Comparison of ENCODE assay signal across 1 cellular context in the genomic region with DNA sequence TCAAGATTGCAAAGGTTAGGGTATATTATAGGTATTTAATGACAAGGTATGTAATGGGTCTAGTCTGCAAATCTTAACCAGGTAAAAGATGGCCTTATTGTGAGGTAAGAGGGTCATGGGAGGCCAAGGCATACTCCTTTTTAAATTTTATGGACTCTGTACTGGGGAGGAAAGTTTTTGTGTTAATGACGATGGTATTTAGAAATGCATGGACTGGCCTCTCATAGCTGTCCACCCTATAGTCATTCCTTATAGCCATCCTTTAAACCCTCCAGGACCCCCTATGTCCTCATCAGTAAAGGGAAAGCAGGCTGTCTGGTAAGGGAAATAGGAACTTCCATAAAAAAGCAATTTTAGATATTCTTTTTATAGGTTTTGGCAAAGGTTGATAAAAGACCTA.
TF ChIP-seq lines count a peak whose summit lies in the region.

No MANE protein-coding gene starts in this region.

TF ChIP-seq in GM12878, 131 proteins besides CTCF, POLR2A, EP300 and RAD21:
- no peak for TF ChIP-seq TCF3 (IDR thresholded peaks at IDR 0.05; ENCODE audit: borderline replicate concordance, insufficient read depth, low read depth, low read length)
